Comparison of ENCODE assay signal across 1 cellular context in genomic region chr11:101792814-101793213, GRCh38.
TF ChIP-seq lines count a peak whose summit lies in the region.

No MANE protein-coding gene starts in this region.

TF ChIP-seq in GM23338, 12 proteins besides CTCF, POLR2A, EP300 and RAD21 (continued from another document):
- TF ChIP-seq ZNF462 (CRISPR knock-in tag; IDR thresholded peaks at IDR 0.05) (no peak), EZH2phosphoT487 (IDR thresholded peaks at IDR 0.05; ENCODE audit: unreplicated experiment) (no peak), JUNB (IDR thresholded peaks at IDR 0.05; ENCODE audit: unreplicated experiment) (no peak), NANOG (IDR thresholded peaks at IDR 0.05; ENCODE audit: borderline replicate concordance) (no peak)
